In genomic region chr2:20488136-20488705, GRCh38 we compare ENCODE assay signal across 18 cellular contexts. TPM values are rescaled to one million over a fixed set of nuclear protein-coding genes. Genes with fewer than 3 reads are reported as not detected.
DNase-seq lines count a peak whose midpoint lies in the region; ATAC-seq, FAIRE-seq and TF ChIP-seq lines count a peak whose summit lies in the region.
"Had no signal": no experiment of that assay in that cellular context is flagged by ENCODE, and none has a peak within 500 bp of the region (broad histone marks: within the 10 kb centered on the region; RNA-seq: fewer than 3 reads in every experiment).

No MANE protein-coding gene starts in this region.

- no peak for TF ChIP-seq EP300 in tibial nerve (IDR thresholded peaks at IDR 0.05)

- TF ChIP-seq CTCF in chondrocyte (IDR thresholded peaks at IDR 0.05) (no peak), nephron (IDR thresholded peaks at IDR 0.05; ENCODE audit: unreplicated experiment in 3 of 3) (no peak), tibial nerve (IDR thresholded peaks at IDR 0.05) (no peak), D721Med (IDR thresholded peaks at IDR 0.05; ENCODE audit: insufficient read depth, missing control alignments) (no peak)

- H3K27ac Mint-ChIP-seq in chondrocyte (ENCODE audit: unreplicated experiment) (peak overlapping the region; percentile 85), nephron (peak overlapping the region; percentile 21 to 50 (median 33))
- H3K27ac Mint-ChIP-seq: activated CD4-positive, alpha-beta T cell treated with anti-CD3 and anti-CD28 coated beads for 36 hours; dendritic cell treated with granulocyte-macrophage colony-stimulating factor and Interleukin-4, amounts not matched to agents 40 ng/mL and 50 ng/mL, for 4 days; stimulated activated naive CD8-positive, alpha-beta T cell treated with anti-CD3 and anti-CD28 coated beads, Interleukin-15, amount 100 ng/mL, for 72 hours had no signal

- H3K4me3 ChIP-seq in tibial nerve, result no peak overlapping the region
- H3K4me3 ChIP-seq: GM12878, right atrium auricular region had no signal

- FAIRE-seq in D721Med (lab: Jason Lieb, UNC), result no peak
- FAIRE-seq: GM12878 had no signal

- H3K9me3 Mint-ChIP-seq in chondrocyte (ENCODE audit: low read depth) (no peaks in the 10 kb centered on the region), nephron (no peaks in the 10 kb centered on the region)
- H3K9me3 Mint-ChIP-seq: dendritic cell treated with granulocyte-macrophage colony-stimulating factor and Interleukin-4, amounts not matched to agents 40 ng/mL and 50 ng/mL, for 4 days; stimulated activated naive CD8-positive, alpha-beta T cell treated with anti-CD3 and anti-CD28 coated beads, Interleukin-15, amount 100 ng/mL, for 72 hours had no signal

- no peak for ATAC-seq in GM21737 (IDR thresholded peaks at IDR 0.05; ENCODE audit: unreplicated experiment)
- ATAC-seq: activated CD4-positive, alpha-beta T cell treated with anti-CD3 and anti-CD28 coated beads for 36 hours; stimulated activated naive CD8-positive, alpha-beta T cell treated with anti-CD3 and anti-CD28 coated beads, Interleukin-15, amount 100 ng/mL, for 72 hours had no signal

- H3K9me3 ChIP-seq in tibial nerve, result no peaks in the 10 kb centered on the region
- H3K9me3 ChIP-seq: right atrium auricular region had no signal

- H3K36me3 Mint-ChIP-seq in chondrocyte (ENCODE audit: low read depth) (no peaks in the 10 kb centered on the region), nephron (ENCODE audit: low read depth) (no peaks in the 10 kb centered on the region)

- peaks cover 53% of the 10 kb centered on the region for H3K4me1 Mint-ChIP-seq in chondrocyte (ENCODE audit: low read depth)
- H3K4me1 Mint-ChIP-seq in nephron, result peaks cover 45% of the 10 kb centered on the region
- H3K4me1 Mint-ChIP-seq: activated CD4-positive, alpha-beta T cell treated with anti-CD3 and anti-CD28 coated beads for 36 hours; stimulated activated naive CD8-positive, alpha-beta T cell treated with anti-CD3 and anti-CD28 coated beads, Interleukin-15, amount 100 ng/mL, for 72 hours had no signal

- no peaks in the 10 kb centered on the region for H3K27me3 ChIP-seq in tibial nerve
- H3K27me3 ChIP-seq: right atrium auricular region had no signal

- no peaks in the 10 kb centered on the region for H3K36me3 ChIP-seq in tibial nerve
- H3K36me3 ChIP-seq: right atrium auricular region had no signal

- peaks cover 0 to 57% (median 21%) of the 10 kb centered on the region in 4 donors for H3K4me1 ChIP-seq in tibial nerve

- no peaks in the 10 kb centered on the region for H3K27me3 Mint-ChIP-seq in chondrocyte (ENCODE audit: low read depth)
- H3K27me3 Mint-ChIP-seq in nephron (ENCODE audit: low read depth), result peaks cover 35% of the 10 kb centered on the region
- H3K27me3 Mint-ChIP-seq: activated CD4-positive, alpha-beta T cell treated with anti-CD3 and anti-CD28 coated beads for 36 hours had no signal

- H3K27ac ChIP-seq in tibial nerve, result peak overlapping the region in 3 of 4 donors; percentile 15 to 72 (median 70)

- DNase-seq in M059J (ENCODE audit: low read depth) (peak; percentile 45), chondrocyte (ENCODE audit: low spot score) (no peak), tibial nerve (ENCODE audit: low spot score in 2 of 2) (no peak), D721Med (ENCODE audit: insufficient read length, low spot score) (no peak), hippocampal formation (lab: John Stamatoyannopoulos, UW) (no peak)
- DNase-seq: activated CD4-positive, alpha-beta T cell treated with anti-CD3 and anti-CD28 coated beads for 36 hours; activated naive CD4-positive, alpha-beta T cell treated with Interleukin-2 at 50 U/mL for 16 hours; AML-193; erythroblast; GDM1; NCI-H2081; NCI-H524 treated with DMSO at 0.1 percent for 48 hours; stimulated activated naive CD8-positive, alpha-beta T cell treated with anti-CD3 and anti-CD28 coated beads, Interleukin-15, amount 100 ng/mL, for 72 hours had no signal

- WGBS in tibial nerve, 2 donors, result 66 to 67% methylated on average over 9 of the region's 9 CpGs

- peak overlapping the region; percentile 12 for H3K4me3 Mint-ChIP-seq in chondrocyte (ENCODE audit: unreplicated experiment)
- no peak overlapping the region for H3K4me3 Mint-ChIP-seq in nephron
- H3K4me3 Mint-ChIP-seq: activated CD4-positive, alpha-beta T cell treated with anti-CD3 and anti-CD28 coated beads for 36 hours; dendritic cell treated with granulocyte-macrophage colony-stimulating factor and Interleukin-4, amounts not matched to agents 40 ng/mL and 50 ng/mL, for 4 days; stimulated activated naive CD8-positive, alpha-beta T cell treated with anti-CD3 and anti-CD28 coated beads, Interleukin-15, amount 100 ng/mL, for 72 hours had no signal

- TF ChIP-seq POLR2A in tibial nerve (IDR thresholded peaks at IDR 0.05), result no peak

RNA-seq across cellular contexts. Expression of gene RHOB, which starts 41.3 kb away (rescaled TPM):
- total RNA-seq in M059J (2014; rRNA removed; shearing (Covaris generic)), result 81.9 and 102 TPM in 2 replicates
- total RNA-seq in chondrocyte (191 to 254 TPM (median 195 TPM) in 3 replicates), tibial nerve (1,000 to 10,000 TPM; 1,356 to 1,875 (median 1,699) TPM)
